In genomic region chr17:74432484-74433391, GRCh38 we compare ENCODE assay signal across 10 cellular contexts. TPM values are rescaled to one million over a fixed set of nuclear protein-coding genes. Genes with fewer than 3 reads are reported as not detected.
DNase-seq lines count a peak whose midpoint lies in the region; ATAC-seq and TF ChIP-seq lines count a peak whose summit lies in the region.
"Had no signal": no experiment of that assay in that cellular context is flagged by ENCODE, and none has a peak within 500 bp of the region (broad histone marks: within the 10 kb centered on the region; RNA-seq: fewer than 3 reads in every experiment).

No MANE protein-coding gene starts in this region.

- no peak for TF ChIP-seq CTCF in Peyer's patch (IDR thresholded peaks at IDR 0.05)
- no peak for TF ChIP-seq CTCF in fibroblast of villous mesenchyme (IDR thresholded peaks at IDR 0.05; ENCODE audit: insufficient read depth, low read depth, low read length)
- TF ChIP-seq CTCF in parathyroid adenoma (IDR thresholded peaks at IDR 0.05): no peak

- DNase-seq in CD8-positive, alpha-beta memory T cell: no peak
- DNase-seq in Peyer's patch (peak in 1 of 3 donors; percentile 50), fibroblast of villous mesenchyme (ENCODE audit: low read depth) (no peak), NCI-H1092 (lab: John Stamatoyannopoulos, UW) (no peak)
- DNase-seq: SIG-M5 had no signal

- POLR2A ChIA-PET in CD8-positive, alpha-beta memory T cell (lab: Charles Lee): no interaction called here

- H3K27ac Mint-ChIP-seq in CD8-positive, alpha-beta memory T cell: no peak overlapping the region

- no peaks in the 10 kb centered on the region for H3K4me1 ChIP-seq in CD8-positive, alpha-beta memory T cell (ENCODE audit: insufficient read depth, low read length)
- H3K4me1 ChIP-seq in Peyer's patch (peaks cover under 1 to 44% (median 18%) of the 10 kb centered on the region in 4 donors), parathyroid adenoma (peaks cover 24% of the 10 kb centered on the region)

- H3K36me3 ChIP-seq in CD8-positive, alpha-beta memory T cell (ENCODE audit: insufficient read depth, low read length): no peaks in the 10 kb centered on the region
- H3K36me3 ChIP-seq in Peyer's patch (no peaks in the 10 kb centered on the region), parathyroid adenoma (ENCODE audit: control insufficient read depth, insufficient read depth, low read length) (no peaks in the 10 kb centered on the region)

- H3K4me1 Mint-ChIP-seq in CD8-positive, alpha-beta memory T cell: peaks cover 6 to 20% (median 15%) of the 10 kb centered on the region in 3 donors

- CTCF ChIA-PET in CD8-positive, alpha-beta memory T cell (lab: Charles Lee): no interaction called here

- peaks cover 13% of the 10 kb centered on the region for H3K27me3 ChIP-seq in CD8-positive, alpha-beta memory T cell (ENCODE audit: insufficient read depth, low read length, poor library complexity, severe bottlenecking)
- H3K27me3 ChIP-seq in Peyer's patch (no peaks in the 10 kb centered on the region), parathyroid adenoma (ENCODE audit: control insufficient read depth, insufficient read depth, low read length) (no peaks in the 10 kb centered on the region)

- H3K4me3 ChIP-seq in CD8-positive, alpha-beta memory T cell (ENCODE audit: low read length): no peak overlapping the region
- H3K4me3 ChIP-seq in Peyer's patch (peak overlapping the region; percentile 43 to 91 (median 68)), fibroblast of villous mesenchyme (ENCODE audit: low read depth, low read length) (peak overlapping the region; percentile 56), parathyroid adenoma (ENCODE audit: low read depth, low read length) (peak overlapping the region; percentile 94)

- H3K9me3 Mint-ChIP-seq in CD8-positive, alpha-beta memory T cell: peaks cover 4 to 13% (median 10%) of the 10 kb centered on the region in 5 donors

- no peak overlapping the region for H2AFZ ChIP-seq in parathyroid adenoma

- H3K27me3 Mint-ChIP-seq in CD8-positive, alpha-beta memory T cell: peaks cover 29 to 55% of the 10 kb centered on the region in 2 donors

- ATAC-seq in HG03442 (IDR thresholded peaks at IDR 0.05; ENCODE audit: unreplicated experiment): no peak
- no peak for ATAC-seq in HG03097 (IDR thresholded peaks at IDR 0.05; ENCODE audit: low FRiP score, unreplicated experiment)
- no peak for ATAC-seq in GM18858 (IDR thresholded peaks at IDR 0.05; ENCODE audit: unreplicated experiment)

- TF ChIP-seq POLR2A in Peyer's patch (IDR thresholded peaks at IDR 0.05): no peak

- H3K9me3 ChIP-seq in CD8-positive, alpha-beta memory T cell (ENCODE audit: low read length): no peaks in the 10 kb centered on the region
- no peaks in the 10 kb centered on the region for H3K9me3 ChIP-seq in Peyer's patch
- H3K9me3 ChIP-seq in parathyroid adenoma (ENCODE audit: control insufficient read depth, low read length): no peaks in the 10 kb centered on the region

- peak overlapping the region; percentile 82 for H3K4me2 ChIP-seq in parathyroid adenoma (ENCODE audit: low read length)
- H3K4me2 ChIP-seq: KMS-11 had no signal

- peaks cover 21% of the 10 kb centered on the region for H3K79me2 ChIP-seq in parathyroid adenoma

- H3K4me3 Mint-ChIP-seq in CD8-positive, alpha-beta memory T cell: peak overlapping the region in 5 of 7 donors; percentile 11 to 54 (median 39)

- H3K27ac ChIP-seq in CD8-positive, alpha-beta memory T cell (ENCODE audit: low read depth, low read length): peak overlapping the region; percentile 38
- H3K27ac ChIP-seq in Peyer's patch (peak overlapping the region; percentile 60 to 99 (median 96)), parathyroid adenoma (peak overlapping the region; percentile 57)
- H3K27ac ChIP-seq: KMS-11 had no signal

- H3K36me3 Mint-ChIP-seq in CD8-positive, alpha-beta memory T cell: peaks cover 0 to 4% (median 0%) of the 10 kb centered on the region in 3 donors

- H3K9ac ChIP-seq in parathyroid adenoma: no peak overlapping the region
- H3K9ac ChIP-seq: KMS-11 had no signal

RNA-seq across cellular contexts. Expression of gene GPRC5C, which starts 0.8 kb away (rescaled TPM):
- total RNA-seq in CD8-positive, alpha-beta memory T cell: under 1 TPM in 1 of 2 experiments, not detected in 1; 0.27 TPM
- polyA plus RNA-seq in CD8-positive, alpha-beta memory T cell: not detected
- total RNA-seq in Peyer's patch: 100 to 1,000 TPM in 2 of 4 donors, 10 to 100 TPM in 2; 61.1 to 173 (median 107) TPM
- total RNA-seq in fibroblast of villous mesenchyme: 0.43 and 1.3 TPM in 2 replicates

RNA-seq across cellular contexts. Expression of gene CD300A, which starts 33.7 kb away (rescaled TPM):
- 1 to 10 TPM; 3.1 to 3.8 TPM for total RNA-seq in CD8-positive, alpha-beta memory T cell
- polyA plus RNA-seq in CD8-positive, alpha-beta memory T cell: 121 TPM
- total RNA-seq in Peyer's patch: 10 to 100 TPM in 1 of 4 donors, 1 to 10 TPM in 3; 1.1 to 61.1 (median 6.8) TPM
- not detected in 2 replicates for total RNA-seq in fibroblast of villous mesenchyme

Comparison
In these comparisons a context has a peak if more than half of its experiments do, and no peak if none do; other contexts are left out.
1. H3K27ac ChIP-seq: peak in every context shown above with its lines; median percentile 96 in Peyer's patch; 57 in parathyroid adenoma; 38 in CD8-positive, alpha-beta memory T cell.
2. RNA of gene GPRC5C, which starts 0.8 kb away (total RNA-seq): 61.1 to 173 TPM in Peyer's patch; 0.43 to 1.3 TPM in fibroblast of villous mesenchyme and 0.27 TPM in CD8-positive, alpha-beta memory T cell; every median in the first group is over 10 times any median in the second.